8 cellular contexts compared by ENCODE assay signal in the genomic region with DNA sequence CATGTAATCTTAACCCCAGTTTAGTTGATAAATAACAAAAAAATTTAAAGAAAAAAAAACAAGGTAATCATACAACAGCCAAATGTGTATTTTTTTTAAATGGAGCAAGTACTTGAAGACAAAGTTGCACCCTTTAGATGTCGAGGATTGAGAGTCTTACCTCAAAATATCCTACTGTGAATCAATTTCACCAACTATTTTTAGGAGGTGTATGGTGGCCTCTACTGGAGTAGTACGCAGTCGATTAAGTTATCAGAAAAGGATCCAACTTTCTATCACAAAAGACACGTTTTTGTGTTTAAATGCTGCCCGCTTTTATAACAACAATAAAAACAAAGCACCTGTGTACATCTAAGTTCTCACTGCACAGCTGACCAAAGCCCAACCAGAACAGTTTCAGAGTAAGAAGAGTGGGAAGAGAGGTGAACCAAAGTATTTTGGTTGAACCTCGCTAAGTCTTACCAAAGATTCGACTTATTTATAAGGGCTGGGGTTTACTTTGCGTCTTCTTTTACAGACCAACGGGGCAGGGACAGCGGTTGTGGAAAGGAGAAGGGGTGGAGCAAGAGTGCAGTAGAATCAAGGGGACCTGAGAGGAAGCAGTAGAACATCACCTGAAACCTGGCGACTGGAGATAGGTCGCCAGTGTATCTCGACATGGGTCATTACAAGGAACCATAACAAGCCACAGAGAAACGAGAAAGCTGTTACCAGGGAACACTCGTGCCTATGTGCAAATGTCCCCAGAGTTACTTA. TPM values are rescaled to one million over a fixed set of nuclear protein-coding genes. Genes with fewer than 3 reads are reported as not detected.
DNase-seq lines count a peak whose midpoint lies in the region; ATAC-seq and TF ChIP-seq lines count a peak whose summit lies in the region.

No MANE protein-coding gene starts in this region.

- H2BK120ac ChIP-seq in mesendoderm (ENCODE audit: low read depth, low read length), result no peak overlapping the region

- H2BK15ac ChIP-seq in mesendoderm (replicated peaks; ENCODE audit: low read depth), result no peak overlapping the region

- H3K36me3 Mint-ChIP-seq in activated CD4-positive, alpha-beta T cell treated with anti-CD3 and anti-CD28 coated beads, Interleukin-2, amount 10 ng/mL, durations not matched to agents 24 days and 14 days (ENCODE audit: low read depth), result no peaks in the 10 kb centered on the region
- H3K36me3 Mint-ChIP-seq in brain, result no peaks in the 10 kb centered on the region

- H3K23ac ChIP-seq in mesendoderm (ENCODE audit: low read length), result no peak overlapping the region

- peak overlapping the region; percentile 83 for H3K56ac ChIP-seq in mesendoderm (ENCODE audit: low read length)

- H2AK5ac ChIP-seq in mesendoderm (ENCODE audit: low read length), result no peak overlapping the region

- peak overlapping the region; percentile 36 for H3K4me3 Mint-ChIP-seq in activated CD4-positive, alpha-beta T cell treated with anti-CD3 and anti-CD28 coated beads, Interleukin-2, amount 10 ng/mL, durations not matched to agents 24 days and 14 days
- peak overlapping the region; percentile 85 to 95 (median 91) for H3K4me3 Mint-ChIP-seq in brain

- H3K79me1 ChIP-seq in mesendoderm (ENCODE audit: low read length), result no peaks in the 10 kb centered on the region

- H3K18ac ChIP-seq in mesendoderm (ENCODE audit: low read length), result no peak overlapping the region

- H3K9ac ChIP-seq in mesendoderm (ENCODE audit: low read length), result peak overlapping the region; percentile 35

- no peaks in the 10 kb centered on the region for H3K9me3 Mint-ChIP-seq in activated CD4-positive, alpha-beta T cell treated with anti-CD3 and anti-CD28 coated beads, Interleukin-2, amount 10 ng/mL, durations not matched to agents 24 days and 14 days
- no peaks in the 10 kb centered on the region for H3K9me3 Mint-ChIP-seq in brain

- H3K27me3 Mint-ChIP-seq in activated CD4-positive, alpha-beta T cell treated with anti-CD3 and anti-CD28 coated beads, Interleukin-2, amount 10 ng/mL, durations not matched to agents 24 days and 14 days, result peaks cover 8% of the 10 kb centered on the region
- H3K27me3 Mint-ChIP-seq in brain, result peaks cover 3% of the 10 kb centered on the region

- peak in 1 of 2 experiments; percentile 12 for TF ChIP-seq CTCF in brain (conservative IDR thresholded peaks at IDR 0.05)

- no peaks in the 10 kb centered on the region for H3K4me1 ChIP-seq in mesendoderm (ENCODE audit: control insufficient read depth, low read depth, low read length)

- H3K4me3 ChIP-seq in mesendoderm (ENCODE audit: low read length), result peak overlapping the region; percentile 54

- no peaks in the 10 kb centered on the region for H3K36me3 ChIP-seq in mesendoderm (ENCODE audit: control insufficient read depth, insufficient read depth, low read length)

- no peak overlapping the region for H3K27ac ChIP-seq in mesendoderm (ENCODE audit: low read depth, low read length)

- H3K27ac Mint-ChIP-seq in activated CD4-positive, alpha-beta T cell treated with anti-CD3 and anti-CD28 coated beads, Interleukin-2, amount 10 ng/mL, durations not matched to agents 24 days and 14 days, result no peak overlapping the region
- H3K27ac Mint-ChIP-seq in brain, result peak overlapping the region; percentile 55 to 84 (median 76)

- no peaks in the 10 kb centered on the region for H3K79me2 ChIP-seq in mesendoderm (ENCODE audit: control insufficient read depth, insufficient read depth, low read length)

- no peaks in the 10 kb centered on the region for H3K27me3 ChIP-seq in mesendoderm (ENCODE audit: insufficient read depth, low read length, poor library complexity)

- H4K8ac ChIP-seq in mesendoderm (ENCODE audit: low read depth, low read length), result no peak overlapping the region

- peak overlapping the region; percentile 35 for H3K4me2 ChIP-seq in mesendoderm (ENCODE audit: low read length)

- no peak overlapping the region for H4K5ac ChIP-seq in mesendoderm (ENCODE audit: low read length)

- no peak for DNase-seq in activated CD4-positive, alpha-beta T cell treated with anti-CD3 and anti-CD28 coated beads, Interleukin-2, amount 10 ng/mL, durations not matched to agents 24 days and 14 days
- no peak for DNase-seq in activated CD4-positive, alpha-beta T cell treated with anti-CD3 and anti-CD28 coated beads for 1 hour
- DNase-seq in mesendoderm (peak; percentile 49), NCI-H446 treated with DMSO at 0.1 percent for 48 hours (lab: John Stamatoyannopoulos, UW) (no peak), retina (no peak)

- ATAC-seq in HG03442 (IDR thresholded peaks at IDR 0.05; ENCODE audit: unreplicated experiment) (peak; percentile 18), GM19035 (IDR thresholded peaks at IDR 0.05; ENCODE audit: unreplicated experiment) (no peak)

- intact Hi-C loops in activated CD4-positive, alpha-beta T cell treated with anti-CD3 and anti-CD28 coated beads, Interleukin-2, amount 10 ng/mL, durations not matched to agents 24 days and 14 days (cut with micrococcal nuclease), result no loop called here

- no peak overlapping the region for H3K4ac ChIP-seq in mesendoderm (ENCODE audit: low read depth, low read length)

- WGBS in mesendoderm (ENCODE audit: extremely low coverage, insufficient coverage, low lambda C conversion rate), result no CpG with 5 or more reads among the region's 15 CpGs

- H3K4me1 Mint-ChIP-seq in activated CD4-positive, alpha-beta T cell treated with anti-CD3 and anti-CD28 coated beads, Interleukin-2, amount 10 ng/mL, durations not matched to agents 24 days and 14 days, result no peaks in the 10 kb centered on the region
- H3K4me1 Mint-ChIP-seq in brain, result peaks cover 16% of the 10 kb centered on the region

- no peak overlapping the region for H2BK5ac ChIP-seq in mesendoderm (ENCODE audit: low read length)

RNA-seq across cellular contexts. Expression of gene RPS6KA6, which starts 1.2 kb away (rescaled TPM):
- not detected in 2 replicates for total RNA-seq in activated CD4-positive, alpha-beta T cell treated with anti-CD3 and anti-CD28 coated beads, Interleukin-2, amount 10 ng/mL, durations not matched to agents 24 days and 14 days
- 2.1 TPM for polyA plus RNA-seq in brain (ENCODE audit: insufficient read depth, low read depth, low replicate concordance)
- 5.8 TPM for polyA plus RNA-seq in mesendoderm (2013, experiment 1 of 2)
- 5.7 TPM for polyA plus RNA-seq in mesendoderm (2013, experiment 2 of 2)
